Comparison of ENCODE assay signal across 8 cellular contexts in genomic region chr20:58531657-58532056, GRCh38. TPM values are rescaled to one million over a fixed set of nuclear protein-coding genes. Genes with fewer than 3 reads are reported as not detected.
"Had no signal": no experiment of that assay in that cellular context is flagged by ENCODE, and none has a peak within 500 bp of the region (broad histone marks: within the 10 kb centered on the region; RNA-seq: fewer than 3 reads in every experiment).

No MANE protein-coding gene starts in this region.

- DNase-seq: IMR-90, KBM-7, KG1 had no signal

- FAIRE-seq: HepG2, K562 had no signal

- H3K27ac ChIP-seq: HL-60 had no signal

- ATAC-seq: HepG2, K562 had no signal

- H3K27ac Mint-ChIP-seq: IgD-negative memory B cell had no signal

- H3K4me3 ChIP-seq: K562 had no signal

RNA-seq across cellular contexts. Expression of gene APCDD1L, which starts 16.5 kb away (rescaled TPM):
- total RNA-seq: HepG2, HT-29, K562 had no signal
- polyA plus RNA-seq: HepG2, K562 had no signal
